ENCODE assay signal across 1 cellular context in the genomic region with DNA sequence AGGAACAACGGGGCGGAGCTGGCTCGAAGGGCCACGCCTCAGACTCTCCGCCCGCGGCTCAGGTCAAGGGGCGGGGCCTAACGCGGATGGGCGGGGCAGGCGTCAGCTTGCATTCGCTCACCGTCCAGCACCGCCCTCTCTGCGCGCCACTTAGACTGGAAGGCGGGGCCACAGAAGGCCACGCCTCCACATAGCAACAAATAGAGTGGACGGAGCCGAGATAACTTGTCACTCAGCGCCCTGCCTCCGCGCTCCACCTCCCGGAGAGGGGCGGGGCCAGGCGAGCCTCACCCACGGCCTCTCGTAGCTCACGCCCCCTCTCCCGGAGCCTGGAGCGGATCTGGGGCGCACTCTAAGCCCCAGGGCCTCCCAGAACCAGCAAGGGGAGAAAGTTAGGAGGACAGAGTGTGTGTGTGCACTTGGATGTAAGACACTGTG.
TF ChIP-seq lines count a peak whose summit lies in the region.

No MANE protein-coding gene starts in this region.

TF ChIP-seq in A549, 52 proteins besides CTCF, POLR2A, EP300 and RAD21 (continued from another document):
- TF ChIP-seq POLR2AphosphoS2 (conservative IDR thresholded peaks at IDR 0.05; ENCODE audit: low read length) (no peak), MYC (IDR thresholded peaks at IDR 0.05; ENCODE audit: borderline replicate concordance, low read length) (no peak), CBX2 (IDR thresholded peaks at IDR 0.05; ENCODE audit: borderline replicate concordance, low read depth) (no peak), ZSCAN20 (CRISPR knock-in tag; IDR thresholded peaks at IDR 0.05) (no peak), RARB (CRISPR knock-in tag; IDR thresholded peaks at IDR 0.05) (no peak), ZC3H11A (IDR thresholded peaks at IDR 0.05) (no peak), TFCP2L1 (CRISPR knock-in tag; IDR thresholded peaks at IDR 0.05) (no peak), TP53 (CRISPR knock-in tag; IDR thresholded peaks at IDR 0.05) (no peak)
- TF ChIP-seq, protein P1, sequence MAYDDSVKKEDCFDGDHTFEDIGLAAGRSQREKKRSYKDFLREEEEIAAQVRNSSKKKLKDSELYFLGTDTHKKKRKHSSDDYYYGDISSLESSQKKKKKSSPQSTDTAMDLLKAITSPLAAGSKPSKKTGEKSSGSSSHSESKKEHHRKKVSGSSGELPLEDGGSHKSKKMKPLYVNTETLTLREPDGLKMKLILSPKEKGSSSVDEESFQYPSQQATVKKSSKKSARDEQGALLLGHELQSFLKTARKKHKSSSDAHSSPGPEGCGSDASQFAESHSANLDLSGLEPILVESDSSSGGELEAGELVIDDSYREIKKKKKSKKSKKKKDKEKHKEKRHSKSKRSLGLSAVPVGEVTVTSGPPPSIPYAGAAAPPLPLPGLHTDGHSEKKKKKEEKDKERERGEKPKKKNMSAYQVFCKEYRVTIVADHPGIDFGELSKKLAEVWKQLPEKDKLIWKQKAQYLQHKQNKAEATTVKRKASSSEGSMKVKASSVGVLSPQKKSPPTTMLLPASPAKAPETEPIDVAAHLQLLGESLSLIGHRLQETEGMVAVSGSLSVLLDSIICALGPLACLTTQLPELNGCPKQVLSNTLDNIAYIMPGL (CRISPR knock-in tag; IDR thresholded peaks at IDR 0.05; ENCODE audit: borderline replicate concordance), result no peak
- TF ChIP-seq, protein P2, sequence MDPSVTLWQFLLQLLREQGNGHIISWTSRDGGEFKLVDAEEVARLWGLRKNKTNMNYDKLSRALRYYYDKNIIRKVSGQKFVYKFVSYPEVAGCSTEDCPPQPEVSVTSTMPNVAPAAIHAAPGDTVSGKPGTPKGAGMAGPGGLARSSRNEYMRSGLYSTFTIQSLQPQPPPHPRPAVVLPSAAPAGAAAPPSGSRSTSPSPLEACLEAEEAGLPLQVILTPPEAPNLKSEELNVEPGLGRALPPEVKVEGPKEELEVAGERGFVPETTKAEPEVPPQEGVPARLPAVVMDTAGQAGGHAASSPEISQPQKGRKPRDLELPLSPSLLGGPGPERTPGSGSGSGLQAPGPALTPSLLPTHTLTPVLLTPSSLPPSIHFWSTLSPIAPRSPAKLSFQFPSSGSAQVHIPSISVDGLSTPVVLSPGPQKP (IDR thresholded peaks at IDR 0.05; ENCODE audit: low read depth, low read length), result no peak
- TF ChIP-seq, protein P3, sequence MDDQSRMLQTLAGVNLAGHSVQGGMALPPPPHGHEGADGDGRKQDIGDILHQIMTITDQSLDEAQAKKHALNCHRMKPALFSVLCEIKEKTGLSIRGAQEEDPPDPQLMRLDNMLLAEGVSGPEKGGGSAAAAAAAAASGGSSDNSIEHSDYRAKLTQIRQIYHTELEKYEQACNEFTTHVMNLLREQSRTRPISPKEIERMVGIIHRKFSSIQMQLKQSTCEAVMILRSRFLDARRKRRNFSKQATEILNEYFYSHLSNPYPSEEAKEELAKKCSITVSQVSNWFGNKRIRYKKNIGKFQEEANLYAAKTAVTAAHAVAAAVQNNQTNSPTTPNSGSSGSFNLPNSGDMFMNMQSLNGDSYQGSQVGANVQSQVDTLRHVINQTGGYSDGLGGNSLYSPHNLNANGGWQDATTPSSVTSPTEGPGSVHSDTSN (IDR thresholded peaks at IDR 0.05), result 0 out of 2 replicates have a peak, but pooled peaks have one; percentile 61
